In genomic region chr7:44985033-44985695, GRCh38 we compare ENCODE assay signal across 8 cellular contexts. TPM values are rescaled to one million over a fixed set of nuclear protein-coding genes. Genes with fewer than 3 reads are reported as not detected.
DNase-seq lines count a peak whose midpoint lies in the region; ATAC-seq lines count a peak whose summit lies in the region.

No MANE protein-coding gene starts in this region.

- peaks cover 11% of the 10 kb centered on the region for H3K4me1 ChIP-seq in stomach smooth muscle (ENCODE audit: control insufficient read depth, insufficient read depth, low read length)

- H3K9me3 Mint-ChIP-seq in activated CD4-positive, alpha-beta T cell treated with anti-CD3 and anti-CD28 coated beads, Interleukin-2, amount 10 ng/mL, durations not matched to agents 24 days and 14 days = no peaks in the 10 kb centered on the region

- H3K27ac Mint-ChIP-seq in activated CD4-positive, alpha-beta T cell treated with anti-CD3 and anti-CD28 coated beads, Interleukin-2, amount 10 ng/mL, durations not matched to agents 24 days and 14 days = peak overlapping the region; percentile 99

- DNase-seq in activated CD4-positive, alpha-beta T cell treated with anti-CD3 and anti-CD28 coated beads, Interleukin-2, amount 10 ng/mL, durations not matched to agents 24 days and 14 days = no peak
- DNase-seq in activated CD4-positive, alpha-beta T cell treated with anti-CD3 and anti-CD28 coated beads, Interleukin-2, amount 50 U/mL, for 1 hour = no peak
- peak; percentile 60 for DNase-seq in activated CD8-positive, alpha-beta memory T cell treated with anti-CD3 and anti-CD28 coated beads, Interleukin-2, amount 50 U/mL, for 48 hours
- no peak for DNase-seq in left colon
- no peak for DNase-seq in HT-29 (ENCODE audit: low spot score)

- ATAC-seq in left colon = no peak
- no peak for ATAC-seq in GM21619 (IDR thresholded peaks at IDR 0.05; ENCODE audit: unreplicated experiment)

- H3K9ac ChIP-seq in stomach smooth muscle (ENCODE audit: low read length in 2 of 2) = peak overlapping the region; percentile 85 to 99

- H3K36me3 ChIP-seq in stomach smooth muscle (ENCODE audit: control insufficient read depth in 2 of 2, insufficient read depth in 2 of 2, low read length in 2 of 2) = peaks cover 13 to 35% of the 10 kb centered on the region in 2 donors

- no peaks in the 10 kb centered on the region for H3K9me3 ChIP-seq in stomach smooth muscle (ENCODE audit: control insufficient read depth in 2 of 2, low read length in 2 of 2)

- H3K27me3 ChIP-seq in stomach smooth muscle (ENCODE audit: control insufficient read depth in 1 of 2, insufficient read depth in 2 of 2, low read length in 2 of 2) = no peaks in the 10 kb centered on the region

- H3K27ac ChIP-seq in stomach smooth muscle (ENCODE audit: low read length) = peak overlapping the region; percentile 24

- peak overlapping the region; percentile 99 for H3K4me3 Mint-ChIP-seq in activated CD4-positive, alpha-beta T cell treated with anti-CD3 and anti-CD28 coated beads, Interleukin-2, amount 10 ng/mL, durations not matched to agents 24 days and 14 days

- intact Hi-C loops in activated CD4-positive, alpha-beta T cell treated with anti-CD3 and anti-CD28 coated beads, Interleukin-2, amount 10 ng/mL, durations not matched to agents 24 days and 14 days (cut with micrococcal nuclease) = loop anchor here (5.0 kb wide), 1 partner anchor 782 kb away; no protein-coding TSS in a partner anchor
- intact Hi-C loops in left colon (cut with DNase I, micrococcal nuclease) = loop anchor here in 1 of 2 donors (10.0 kb wide), 1 partner anchor 130 kb away; the partner anchor contains the start of gene TBRG4

- peaks cover 57% of the 10 kb centered on the region for H3K36me3 Mint-ChIP-seq in activated CD4-positive, alpha-beta T cell treated with anti-CD3 and anti-CD28 coated beads, Interleukin-2, amount 10 ng/mL, durations not matched to agents 24 days and 14 days (ENCODE audit: low read depth)

- H3K27me3 Mint-ChIP-seq in activated CD4-positive, alpha-beta T cell treated with anti-CD3 and anti-CD28 coated beads, Interleukin-2, amount 10 ng/mL, durations not matched to agents 24 days and 14 days = no peaks in the 10 kb centered on the region

- peak overlapping the region; percentile 97 for H3K4me3 ChIP-seq in iPS-11a (ENCODE audit: low read depth, low read length)
- peak overlapping the region; percentile 75 to 90 for H3K4me3 ChIP-seq in stomach smooth muscle (ENCODE audit: low read length in 2 of 2)

- peaks cover 64% of the 10 kb centered on the region for H3K4me1 Mint-ChIP-seq in activated CD4-positive, alpha-beta T cell treated with anti-CD3 and anti-CD28 coated beads, Interleukin-2, amount 10 ng/mL, durations not matched to agents 24 days and 14 days

RNA-seq across cellular contexts. Expression of gene MYO1G, which starts 6.3 kb away (rescaled TPM):
- 283 and 290 TPM in 2 replicates for total RNA-seq in activated CD4-positive, alpha-beta T cell treated with anti-CD3 and anti-CD28 coated beads, Interleukin-2, amount 10 ng/mL, durations not matched to agents 24 days and 14 days
- total RNA-seq in left colon = 1 to 10 TPM; 2.6 to 4.2 TPM
- 0.08 and 0.31 TPM in 2 replicates for total RNA-seq in HT-29 (2014; rRNA removed; shearing (Covaris generic))

RNA-seq across cellular contexts. Expression of gene CCM2, which starts 14.8 kb away (rescaled TPM):
- 59.2 and 63.1 TPM in 2 replicates for total RNA-seq in activated CD4-positive, alpha-beta T cell treated with anti-CD3 and anti-CD28 coated beads, Interleukin-2, amount 10 ng/mL, durations not matched to agents 24 days and 14 days
- total RNA-seq in left colon = 10 to 100 TPM; 33.7 to 39.1 TPM
- 69.8 and 90.2 TPM in 2 replicates for total RNA-seq in HT-29 (2014; rRNA removed; shearing (Covaris generic))

Comparison
In these comparisons a context has a peak if more than half of its experiments do, and no peak if none do; other contexts are left out.
1. RNA of gene MYO1G, which starts 6.3 kb away (total RNA-seq): 283 to 290 TPM in activated CD4-positive, alpha-beta T cell treated with anti-CD3 and anti-CD28 coated beads, Interleukin-2, amount 10 ng/mL, durations not matched to agents 24 days and 14 days; 2.6 to 4.2 TPM in left colon and 0.08 to 0.31 TPM in HT-29; every median in the first group is over 10 times any median in the second.